8 cellular contexts compared by ENCODE assay signal in the genomic region with DNA sequence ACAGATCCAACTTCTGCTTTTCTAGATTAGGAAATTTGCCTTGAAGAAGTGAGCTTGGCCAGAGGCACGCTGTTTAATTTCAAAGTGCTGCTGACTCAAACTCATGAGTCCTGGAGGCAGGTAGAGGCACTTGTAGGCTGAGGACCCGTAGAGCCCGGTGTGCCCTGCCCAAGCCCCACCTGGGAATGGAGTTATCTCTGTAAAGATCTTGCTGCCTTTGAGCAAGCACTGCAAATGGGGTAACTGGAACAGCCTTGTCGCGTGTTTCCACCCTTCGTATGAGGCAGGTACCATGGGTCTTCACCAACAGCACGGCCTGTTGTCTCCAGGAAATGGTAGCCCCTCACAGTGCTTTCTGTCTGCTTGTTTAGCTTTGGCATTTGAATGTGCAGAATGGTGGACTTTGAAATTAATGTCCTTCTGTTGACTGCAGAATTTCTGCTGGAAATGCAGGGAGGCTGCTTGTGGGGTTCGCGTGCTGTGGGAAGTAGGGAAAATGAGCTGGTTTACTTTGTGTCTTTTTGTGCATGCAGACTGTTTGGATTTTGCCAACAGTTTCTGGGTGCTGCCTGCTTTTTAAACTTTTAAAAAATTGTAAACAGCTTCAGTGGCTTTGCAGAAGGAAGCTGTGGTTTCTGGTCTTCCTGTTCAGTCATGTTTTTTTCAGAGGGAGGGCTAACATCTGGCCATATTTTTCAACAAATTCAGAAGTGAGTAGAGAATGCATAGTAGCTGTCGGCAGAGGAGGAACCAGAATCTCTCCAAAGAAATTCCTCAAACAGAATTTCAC. TPM values are rescaled to one million over a fixed set of nuclear protein-coding genes. Genes with fewer than 3 reads are reported as not detected.
DNase-seq lines count a peak whose midpoint lies in the region; ATAC-seq and TF ChIP-seq lines count a peak whose summit lies in the region.

No MANE protein-coding gene starts in this region.

- H4K20me1 ChIP-seq in MM.1S (ENCODE audit: insufficient read depth, low read length), result 0 out of 2 replicates have a peak, but pooled peaks cover 6% of the 10 kb centered on the region

- H3K27ac Mint-ChIP-seq in activated naive CD4-positive, alpha-beta T cell treated with anti-CD3 and anti-CD28 coated beads, Interleukin-2, amount 50 U/mL, for 72 hours, result peak overlapping the region; percentile 91 to 95

- peaks cover 5% of the 10 kb centered on the region for H3K36me3 ChIP-seq in right atrium auricular region
- no peaks in the 10 kb centered on the region; the same call in 1 of the 2 replicates for H3K36me3 ChIP-seq in MM.1S (replicated peaks; ENCODE audit: insufficient read depth, low read length)
- peaks cover 0 to 8% of the 10 kb centered on the region in 2 donors for H3K36me3 ChIP-seq in lung (ENCODE audit: control insufficient read depth in 2 of 2, insufficient read depth in 2 of 2, low read length in 2 of 2)

- no peaks in the 10 kb centered on the region for H3K9me3 Mint-ChIP-seq in activated naive CD4-positive, alpha-beta T cell treated with anti-CD3 and anti-CD28 coated beads, Interleukin-2, amount 50 U/mL, for 72 hours

- no peaks in the 10 kb centered on the region for H3K4me1 ChIP-seq in right atrium auricular region
- peaks cover 51% of the 10 kb centered on the region for H3K4me1 ChIP-seq in MM.1S (ENCODE audit: low read length)
- H3K4me1 ChIP-seq in lung (ENCODE audit: control insufficient read depth in 2 of 2, insufficient read depth in 2 of 2, low read length in 2 of 2), result peaks cover 0 to 4% of the 10 kb centered on the region in 2 donors

- TF ChIP-seq CTCF in right atrium auricular region (IDR thresholded peaks at IDR 0.05) (no peak), MM.1S (IDR thresholded peaks at IDR 0.05; ENCODE audit: low read length) (no peak), lung (IDR thresholded peaks at IDR 0.05; ENCODE audit: control extremely low read depth, extremely low read depth) (no peak)

- peaks cover 91% of the 10 kb centered on the region for H3K79me2 ChIP-seq in MM.1S (ENCODE audit: low read length)

- peaks cover 20 to 56% of the 10 kb centered on the region in 2 donors for H3K36me3 Mint-ChIP-seq in activated naive CD4-positive, alpha-beta T cell treated with anti-CD3 and anti-CD28 coated beads, Interleukin-2, amount 50 U/mL, for 72 hours

- H2AFZ ChIP-seq in MM.1S (ENCODE audit: low read length), result 0 out of 2 replicates have a peak overlapping the region, but pooled peaks have one; percentile 1

- H3K9me3 ChIP-seq in right atrium auricular region (no peaks in the 10 kb centered on the region), MM.1S (replicated peaks; ENCODE audit: insufficient read depth, low read length) (no peaks in the 10 kb centered on the region), lung (ENCODE audit: control insufficient read depth in 2 of 2, insufficient read depth in 1 of 2, low read length in 1 of 2) (no peaks in the 10 kb centered on the region)

- WGBS in lung, 2 donors, result 27 to 61% methylated on average over 10 of the region's 10 CpGs

- no peak for DNase-seq in Right ventricle myocardium inferior (ENCODE audit: missing footprints)
- DNase-seq in right atrium auricular region (ENCODE audit: low spot score), result no peak
- DNase-seq in MM.1S, result peak; percentile 85
- DNase-seq in activated naive CD4-positive, alpha-beta T cell treated with anti-CD3 and anti-CD28 coated beads, Interleukin-2, amount 50 U/mL, for 72 hours (ENCODE audit: low spot score in 2 of 2), result no peak
- DNase-seq in lung (ENCODE audit: low spot score), result no peak
- no peak for DNase-seq in DMS153 treated with DMSO at 0.1 percent for 48 hours (lab: John Stamatoyannopoulos, UW; ENCODE audit: unreplicated experiment)
- no peak for DNase-seq in NCI-H2107 (lab: John Stamatoyannopoulos, UW)

- H3K27ac ChIP-seq in right atrium auricular region (peak overlapping the region in 1 of 2 donors; percentile 5), MM.1S (ENCODE audit: low read length) (peak overlapping the region; percentile 96), lung (ENCODE audit: low read depth in 1 of 2, low read length in 1 of 2) (peak overlapping the region in 1 of 2 donors; percentile 83)

- intact Hi-C loops in Right ventricle myocardium inferior (cut with DNase I), result no loop called here

- peak; percentile 46 for ATAC-seq in Right ventricle myocardium inferior
- peak; percentile 19 to 42 for ATAC-seq in activated naive CD4-positive, alpha-beta T cell treated with anti-CD3 and anti-CD28 coated beads, Interleukin-2, amount 50 U/mL, for 72 hours
- peak; percentile 56 for ATAC-seq in lung (ENCODE audit: insufficient read depth, low FRiP score)
- no peak for ATAC-seq in GM21723 (IDR thresholded peaks at IDR 0.05; ENCODE audit: unreplicated experiment)

- H3K27me3 ChIP-seq in right atrium auricular region (no peaks in the 10 kb centered on the region), MM.1S (replicated peaks; ENCODE audit: insufficient read depth, low read length) (no peaks in the 10 kb centered on the region), lung (ENCODE audit: control insufficient read depth, insufficient read depth) (no peaks in the 10 kb centered on the region)

- peak overlapping the region; percentile 92 for H3K4me2 ChIP-seq in MM.1S (ENCODE audit: low read depth, low read length)

- no peaks in the 10 kb centered on the region for H3K9me2 ChIP-seq in MM.1S (replicated peaks; ENCODE audit: insufficient read depth, low read length)

- no peak overlapping the region for H3K4me3 ChIP-seq in right atrium auricular region
- H3K4me3 ChIP-seq in MM.1S (ENCODE audit: low read length), result peak overlapping the region; percentile 60
- H3K4me3 ChIP-seq in lung, result no peak overlapping the region

- H3K9ac ChIP-seq in MM.1S (ENCODE audit: low read length), result peak overlapping the region; percentile 59

- H3F3A ChIP-seq in MM.1S (ENCODE audit: insufficient read depth, low read length), result peaks cover 26% of the 10 kb centered on the region

RNA-seq across cellular contexts. Expression of a gene that starts 27.2 kb away (rescaled TPM):
- total RNA-seq in Right ventricle myocardium inferior (38.7 TPM), right atrium auricular region (10 to 100 TPM; 26.5 to 34.0 TPM), lung (10 to 100 TPM; 21.7 to 46.9 TPM)
- total RNA-seq in activated naive CD4-positive, alpha-beta T cell treated with anti-CD3 and anti-CD28 coated beads, Interleukin-2, amount 50 U/mL, for 72 hours, result 100 to 1,000 TPM in 1 of 2 donors, 10 to 100 TPM in 1; 79.2 to 130 TPM
- polyA plus RNA-seq in lung, result 10 to 100 TPM; 55.3 to 57.6 TPM

RNA-seq across cellular contexts. Expression of a gene that starts 48.4 kb away (rescaled TPM):
- total RNA-seq in Right ventricle myocardium inferior (1.9 TPM), right atrium auricular region (1 to 10 TPM in 1 of 2 donors, under 1 TPM in 1; 0.78 to 2.2 TPM), lung (10 to 100 TPM; 11.9 to 44.6 TPM)
- total RNA-seq in activated naive CD4-positive, alpha-beta T cell treated with anti-CD3 and anti-CD28 coated beads, Interleukin-2, amount 50 U/mL, for 72 hours, result 100 to 1,000 TPM; 361 to 532 TPM
- polyA plus RNA-seq in lung, result 10 to 100 TPM; 21.8 to 76.8 TPM

Comparison
In these comparisons a context has a peak if more than half of its experiments do, and no peak if none do; other contexts are left out.
1. RNA of a gene that starts 48.4 kb away (total RNA-seq): 361 to 532 TPM in activated naive CD4-positive, alpha-beta T cell treated with anti-CD3 and anti-CD28 coated beads, Interleukin-2, amount 50 U/mL, for 72 hours; 11.9 to 44.6 TPM in lung, 0.78 to 2.2 TPM in right atrium auricular region and 1.9 TPM in Right ventricle myocardium inferior (single experiment); every median in the first group is over 4 times any median in the second.